9 cellular contexts compared by ENCODE assay signal in the genomic region with DNA sequence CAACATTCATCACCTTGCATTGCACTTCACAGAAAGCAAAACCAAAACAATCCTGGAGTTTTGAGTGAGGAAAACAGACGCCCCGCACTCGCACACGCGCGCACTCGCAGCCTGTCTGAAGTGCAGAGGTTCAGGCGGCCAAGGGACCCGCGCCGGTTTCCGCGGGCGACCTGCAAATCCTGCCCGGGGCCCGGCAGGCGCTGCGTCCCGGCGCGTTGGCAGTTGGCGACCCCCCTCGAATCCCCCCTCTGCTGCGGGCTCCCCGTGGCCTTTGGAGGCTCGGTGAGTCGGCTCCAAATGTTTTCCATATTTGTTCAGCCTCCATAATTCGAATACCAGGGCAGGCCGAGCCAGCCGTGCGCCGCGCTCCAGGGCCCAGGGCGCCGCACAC. TPM values are rescaled to one million over a fixed set of nuclear protein-coding genes. Genes with fewer than 3 reads are reported as not detected.
A peak's percentile ranks its signal among the peaks of the same experiment; 100 is the strongest.
DNase-seq lines count a peak whose midpoint lies in the region; ATAC-seq and TF ChIP-seq lines count a peak whose summit lies in the region.
"Had no signal": no experiment of that assay in that cellular context is flagged by ENCODE, and none has a peak within 500 bp of the region (broad histone marks: within the 10 kb centered on the region; RNA-seq: fewer than 3 reads in every experiment).

A gene with protein sequence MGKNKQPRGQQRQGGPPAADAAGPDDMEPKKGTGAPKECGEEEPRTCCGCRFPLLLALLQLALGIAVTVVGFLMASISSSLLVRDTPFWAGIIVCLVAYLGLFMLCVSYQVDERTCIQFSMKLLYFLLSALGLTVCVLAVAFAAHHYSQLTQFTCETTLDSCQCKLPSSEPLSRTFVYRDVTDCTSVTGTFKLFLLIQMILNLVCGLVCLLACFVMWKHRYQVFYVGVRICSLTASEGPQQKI (plus strand): TSS at position 324 of the 391 bp plus-strand sequence. CDS start 100 bp downstream, outside the sequence.

- intact Hi-C loops in Panc1 (cut with micrococcal nuclease; ENCODE audit: unreplicated experiment) = loop anchor here (2.0 to 5.0 kb wide), 2 partner anchors 70 to 77 kb away; partner anchors contain the start of gene BHLHE41

- peak within 1 kb of the TSS; percentile 52 to 74 for H3K4me3 ChIP-seq in Panc1 (ENCODE audit: low read depth in 2 of 2, low read length in 2 of 2)
- peak within 1 kb of the TSS; percentile 67 for H3K4me3 ChIP-seq in endocrine pancreas (ENCODE audit: control insufficient read depth, insufficient read depth, low read length)
- H3K4me3 ChIP-seq: SK-N-MC had no signal

- no peaks in the 10 kb centered on the region for H3K27me3 ChIP-seq in Panc1 (ENCODE audit: control insufficient read depth, insufficient read depth, low read length)
- H3K27me3 ChIP-seq in endocrine pancreas (ENCODE audit: control insufficient read depth, insufficient read depth, low read length) = no peaks in the 10 kb centered on the region

- peaks cover 41% of the 10 kb centered on the region for H3K4me1 ChIP-seq in Panc1 (ENCODE audit: control insufficient read depth, insufficient read depth, low read length)
- H3K4me1 ChIP-seq in endocrine pancreas (ENCODE audit: control insufficient read depth, insufficient read depth, low read length) = peaks cover 4% of the 10 kb centered on the region

- peak within 1 kb of the TSS; percentile 19 for H3K9ac ChIP-seq in endocrine pancreas (ENCODE audit: control insufficient read depth, insufficient read depth, low read length)

- in situ Hi-C loops in Panc1 (cut with HindIII; ENCODE audit: low pct_unique_long_range_greater_than_20kb, low sequenced_read_pairs) = no loop called here

- BruUV-seq in Panc1 (replicated peaks; lab: Mats Ljungman, UMichigan) = no TSS peak

- DNase-seq in DMS79 treated with DMSO at 0.1 percent for 48 hours (lab: John Stamatoyannopoulos, UW) (peak; percentile 34), Panc1 (ENCODE audit: low read depth, low spot score) (peak; percentile 35), lung microvascular endothelial cell (ENCODE audit: low read depth in 2 of 2) (peak; percentile 48 to 54), GOT3 (lab: John Stamatoyannopoulos, UW) (no peak), HuH-7.5 (ENCODE audit: low spot score) (no peak)

- H3K27ac ChIP-seq in Panc1 (ENCODE audit: low read length) = peak within 1 kb of the TSS; percentile 98
- H3K27ac ChIP-seq: SK-N-MC had no signal

- POLR2A ChIA-PET in Panc1 (lab: Charles Lee) = no interaction called here

- ATAC-seq in GM21723 (IDR thresholded peaks at IDR 0.05; ENCODE audit: unreplicated experiment) (peak; percentile 48), Panc1 (peak; percentile 72)

- TF ChIP-seq CTCF in Panc1 (IDR thresholded peaks at IDR 0.05) = no peak
- TF ChIP-seq CTCF in subcutaneous adipose tissue (IDR thresholded peaks at IDR 0.05; ENCODE audit: low read depth) = no peak

- H3K36me3 ChIP-seq in Panc1 (ENCODE audit: control insufficient read depth, insufficient read depth, low read length) (no peaks in the 10 kb centered on the region), endocrine pancreas (ENCODE audit: control insufficient read depth, insufficient read depth, low read length) (no peaks in the 10 kb centered on the region)

- H3K9me3 ChIP-seq in Panc1 (ENCODE audit: control insufficient read depth, insufficient read depth, low read depth, low read length) = no peaks in the 10 kb centered on the region
- no peaks in the 10 kb centered on the region for H3K9me3 ChIP-seq in endocrine pancreas (ENCODE audit: control insufficient read depth, low read length)

- CTCF ChIA-PET in Panc1 (lab: Charles Lee) = interaction anchor here (0.7 kb wide), 1 partner anchor 63 kb away, joined by 5 read pairs; no protein-coding TSS in a partner anchor

RNA-seq across cellular contexts. Expression of the gene that starts here (rescaled TPM):
- total RNA-seq in Panc1 (2021; ENCODE audit: unreplicated experiment) (23.4 TPM), lung microvascular endothelial cell (0.22 and 0.40 TPM in 2 replicates), subcutaneous adipose tissue (10 to 100 TPM; 13.9 to 27.3 (median 20.1) TPM)
- 16.7 TPM for polyA plus RNA-seq in Panc1 (2012; ENCODE audit: insufficient read length)

Comparison
In these comparisons a context has a peak if more than half of its experiments do, and no peak if none do; other contexts are left out.
1. RNA of the gene that starts here (total RNA-seq): 23.4 TPM in Panc1 (single experiment) and 13.9 to 27.3 TPM in subcutaneous adipose tissue; 0.22 to 0.40 TPM in lung microvascular endothelial cell; every median in the first group is over 10 times any median in the second.
2. Peak in DNase-seq in lung microvascular endothelial cell; RNA of the gene not detected or under 1 TPM.
3. DNase-seq: peak in DMS79 treated with DMSO at 0.1 percent for 48 hours (single experiment) and Panc1 (single experiment); none in GOT3 (single experiment) and HuH-7.5 (single experiment).